In the genomic region with DNA sequence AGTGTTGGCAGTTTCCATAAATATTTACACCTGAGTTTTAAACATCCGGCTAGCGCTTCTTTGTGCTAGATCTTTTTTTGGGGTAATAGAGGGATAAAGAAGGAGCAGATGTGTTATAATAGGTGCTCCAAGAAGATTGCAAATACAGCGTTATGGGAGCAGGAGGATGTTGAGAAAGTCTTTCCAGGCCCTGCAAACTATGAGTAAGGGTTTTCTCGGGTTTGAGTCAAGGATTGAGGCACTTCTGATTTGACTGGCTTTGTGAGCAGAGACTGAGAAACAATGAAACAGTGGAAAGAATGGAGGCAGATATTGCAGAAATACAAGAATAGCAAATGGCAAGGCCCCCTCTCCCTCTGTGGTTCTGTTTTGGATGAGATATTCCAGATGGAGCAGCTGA, we compare ENCODE assay signal across 17 cellular contexts.
A peak's percentile ranks its signal among the peaks of the same experiment; 100 is the strongest.
DNase-seq lines count a peak whose midpoint lies in the region; ATAC-seq and TF ChIP-seq lines count a peak whose summit lies in the region.
"Had no signal": no experiment of that assay in that cellular context is flagged by ENCODE, and none has a peak within 500 bp of the region (broad histone marks: within the 10 kb centered on the region; RNA-seq: fewer than 3 reads in every experiment).

No MANE protein-coding gene starts in this region.

- DNase-seq in activated CD8-positive, alpha-beta T cell treated with anti-CD3 and anti-CD28 coated beads for 36 hours: no peak
- no peak for DNase-seq in activated CD8-positive, alpha-beta T cell treated with anti-CD3 and anti-CD28 coated beads, Interleukin-2, amount 10 ng/mL, durations not matched to agents 7 days and 5 days
- peak in 1 of 2 donors; percentile 8 for DNase-seq in activated naive CD4-positive, alpha-beta T cell treated with anti-CD3 and anti-CD28 coated beads, Interleukin-2, amount 50 U/mL, for 72 hours (ENCODE audit: low spot score in 2 of 2)
- DNase-seq in activated naive CD4-positive, alpha-beta T cell treated with anti-CD3 and anti-CD28 coated beads, Interleukin-2, amount 50 U/mL, for 16 hours: no peak
- no peak for DNase-seq in neuronal stem cell (ENCODE audit: low spot score)
- peak in 1 of 2 donors; percentile 9 for DNase-seq in stimulated activated naive CD8-positive, alpha-beta T cell treated with anti-CD3 and anti-CD28 coated beads, Interleukin-15, amount 100 ng/mL, for 72 hours
- DNase-seq in esophagus squamous epithelium (lab: John Stamatoyannopoulos, UW): no peak
- DNase-seq: BE2C; CD8-positive, alpha-beta T cell; COR-L47; DMS153; DMS79 treated with DMSO at 0.1 percent for 48 hours; EL; H7 had no signal

- H3K27ac Mint-ChIP-seq in activated CD8-positive, alpha-beta T cell treated with anti-CD3 and anti-CD28 coated beads for 36 hours: no peak overlapping the region
- H3K27ac Mint-ChIP-seq in activated CD8-positive, alpha-beta T cell treated with anti-CD3 and anti-CD28 coated beads, Interleukin-2, amount 10 ng/mL, durations not matched to agents 7 days and 5 days: no peak overlapping the region
- H3K27ac Mint-ChIP-seq in activated naive CD4-positive, alpha-beta T cell treated with anti-CD3 and anti-CD28 coated beads, Interleukin-2, amount 50 U/mL, for 72 hours: peak overlapping the region; percentile 30 to 83
- H3K27ac Mint-ChIP-seq in stimulated activated naive CD8-positive, alpha-beta T cell treated with anti-CD3 and anti-CD28 coated beads, Interleukin-15, amount 100 ng/mL, for 72 hours: peak overlapping the region in 1 of 2 donors; percentile 47
- H3K27ac Mint-ChIP-seq: CD8-positive, alpha-beta T cell; GM23338 had no signal

- no peak overlapping the region for H2BK12ac ChIP-seq in neuronal stem cell (ENCODE audit: low read length)

- WGBS in neuronal stem cell (ENCODE audit: extremely low coverage in 2 of 2, insufficient read length in 2 of 2, insufficient replicate concordance in 1 of 2), 2 donors: no CpG with 5 or more reads among the region's 4 CpGs
- WGBS in esophagus squamous epithelium, 2 donors: 84 to 98% methylated on average over 4 of the region's 4 CpGs

- no peaks in the 10 kb centered on the region for H3K27me3 Mint-ChIP-seq in activated CD8-positive, alpha-beta T cell treated with anti-CD3 and anti-CD28 coated beads for 36 hours
- H3K27me3 Mint-ChIP-seq in activated CD8-positive, alpha-beta T cell treated with anti-CD3 and anti-CD28 coated beads, Interleukin-2, amount 10 ng/mL, durations not matched to agents 7 days and 5 days (ENCODE audit: low read depth): peaks cover 2% of the 10 kb centered on the region
- no peaks in the 10 kb centered on the region for H3K27me3 Mint-ChIP-seq in stimulated activated naive CD8-positive, alpha-beta T cell treated with anti-CD3 and anti-CD28 coated beads, Interleukin-15, amount 100 ng/mL, for 72 hours

- H3K4ac ChIP-seq in neuronal stem cell (ENCODE audit: low read length): no peak overlapping the region

- no peak overlapping the region for H3K9ac ChIP-seq in neuronal stem cell (ENCODE audit: low read depth, low read length, poor library complexity)

- H3K4me2 ChIP-seq in neuronal stem cell (ENCODE audit: insufficient read depth, low read length, poor library complexity, severe bottlenecking): no peak overlapping the region
- H3K4me2 ChIP-seq: A549, GM23338 had no signal

- no peak overlapping the region for H2BK5ac ChIP-seq in neuronal stem cell (ENCODE audit: low read length)

- no peak overlapping the region for H3K14ac ChIP-seq in neuronal stem cell (ENCODE audit: low read length)

- H3K18ac ChIP-seq in neuronal stem cell (ENCODE audit: low read length): no peak overlapping the region

- peaks cover 0 to 6% of the 10 kb centered on the region in 2 donors for H3K4me1 ChIP-seq in neuronal stem cell (ENCODE audit: control insufficient read depth in 2 of 2, insufficient read depth in 1 of 2, low read depth in 1 of 2, low read length in 2 of 2)
- H3K4me1 ChIP-seq in esophagus squamous epithelium: peaks cover 6 to 13% (median 9%) of the 10 kb centered on the region in 3 donors
- H3K4me1 ChIP-seq: A549, BE2C had no signal

- H3K23ac ChIP-seq in neuronal stem cell (ENCODE audit: low read depth, low read length, poor library complexity): no peak overlapping the region

- H3K27me3 ChIP-seq in neuronal stem cell (ENCODE audit: control insufficient read depth in 3 of 3, insufficient read depth in 3 of 3, low read depth in 1 of 3, low read length in 3 of 3) (no peaks in the 10 kb centered on the region), esophagus squamous epithelium (no peaks in the 10 kb centered on the region)
- H3K27me3 ChIP-seq: BE2C had no signal

- H2AK5ac ChIP-seq in neuronal stem cell (ENCODE audit: low read depth, low read length): no peak overlapping the region

- H3K27ac ChIP-seq in neuronal stem cell (replicated peaks; ENCODE audit: low read length): no peak overlapping the region
- no peak overlapping the region for H3K27ac ChIP-seq in esophagus squamous epithelium
- H3K27ac ChIP-seq: A549, C4-2B had no signal

- CTCF ChIA-PET in activated CD8-positive, alpha-beta T cell treated with anti-CD3 and anti-CD28 coated beads for 36 hours (lab: Charles Lee): interaction anchor here (0.8 to 1.3 kb wide), 2 partner anchors 13 to 151 kb away, joined by 3 to 4 read pairs; no protein-coding TSS in a partner anchor
- CTCF ChIA-PET in activated CD8-positive, alpha-beta T cell treated with anti-CD3 and anti-CD28 coated beads, Interleukin-2, amount 10 ng/mL, durations not matched to agents 7 days and 5 days (lab: Charles Lee): interaction anchor here (1.1 kb wide), 1 partner anchor 14 kb away, joined by 4 read pairs; no protein-coding TSS in a partner anchor

- no peaks in the 10 kb centered on the region for H3K36me3 Mint-ChIP-seq in activated CD8-positive, alpha-beta T cell treated with anti-CD3 and anti-CD28 coated beads for 36 hours (ENCODE audit: low read depth)
- no peaks in the 10 kb centered on the region for H3K36me3 Mint-ChIP-seq in activated CD8-positive, alpha-beta T cell treated with anti-CD3 and anti-CD28 coated beads, Interleukin-2, amount 10 ng/mL, durations not matched to agents 7 days and 5 days (ENCODE audit: low read depth)
- H3K36me3 Mint-ChIP-seq in activated naive CD4-positive, alpha-beta T cell treated with anti-CD3 and anti-CD28 coated beads, Interleukin-2, amount 50 U/mL, for 72 hours: peaks cover 0 to 6% of the 10 kb centered on the region in 2 donors
- H3K36me3 Mint-ChIP-seq: CD8-positive, alpha-beta T cell had no signal

- H4K8ac ChIP-seq in neuronal stem cell (ENCODE audit: low read depth, low read length): no peak overlapping the region

- H4K91ac ChIP-seq in neuronal stem cell (ENCODE audit: low read depth, low read length, poor library complexity): no peak overlapping the region

- H3K36me3 ChIP-seq in neuronal stem cell (replicated peaks in 1 of 2; ENCODE audit: control insufficient read depth in 2 of 2, insufficient read depth in 2 of 2, low read length in 2 of 2) (no peaks in the 10 kb centered on the region), esophagus squamous epithelium (no peaks in the 10 kb centered on the region)
- H3K36me3 ChIP-seq: BE2C had no signal

- POLR2A ChIA-PET in activated CD8-positive, alpha-beta T cell treated with anti-CD3 and anti-CD28 coated beads for 36 hours (lab: Charles Lee): no interaction called here
- POLR2A ChIA-PET in activated CD8-positive, alpha-beta T cell treated with anti-CD3 and anti-CD28 coated beads, Interleukin-2, amount 10 ng/mL, durations not matched to agents 7 days and 5 days (lab: Charles Lee): no interaction called here

- peak overlapping the region; percentile 42 for H2BK120ac ChIP-seq in neuronal stem cell (ENCODE audit: low read depth, low read length)

- H3K4me3 ChIP-seq in neuronal stem cell (ENCODE audit: low read length in 2 of 2) (no peak overlapping the region), esophagus squamous epithelium (no peak overlapping the region)
- H3K4me3 ChIP-seq: A549, GM23338 had no signal

- no peaks in the 10 kb centered on the region for H3K9me3 Mint-ChIP-seq in activated CD8-positive, alpha-beta T cell treated with anti-CD3 and anti-CD28 coated beads for 36 hours
- no peaks in the 10 kb centered on the region for H3K9me3 Mint-ChIP-seq in activated CD8-positive, alpha-beta T cell treated with anti-CD3 and anti-CD28 coated beads, Interleukin-2, amount 10 ng/mL, durations not matched to agents 7 days and 5 days (ENCODE audit: insufficient read depth)
- no peaks in the 10 kb centered on the region for H3K9me3 Mint-ChIP-seq in activated naive CD4-positive, alpha-beta T cell treated with anti-CD3 and anti-CD28 coated beads, Interleukin-2, amount 50 U/mL, for 72 hours
- H3K9me3 Mint-ChIP-seq in stimulated activated naive CD8-positive, alpha-beta T cell treated with anti-CD3 and anti-CD28 coated beads, Interleukin-15, amount 100 ng/mL, for 72 hours: no peaks in the 10 kb centered on the region
- H3K9me3 Mint-ChIP-seq: CD8-positive, alpha-beta T cell; GM23338 had no signal

- no peak overlapping the region for H2BK15ac ChIP-seq in neuronal stem cell (ENCODE audit: low read length)

- H3K4me1 Mint-ChIP-seq in activated CD8-positive, alpha-beta T cell treated with anti-CD3 and anti-CD28 coated beads for 36 hours (ENCODE audit: low read depth): peaks cover 25% of the 10 kb centered on the region
- H3K4me1 Mint-ChIP-seq in activated CD8-positive, alpha-beta T cell treated with anti-CD3 and anti-CD28 coated beads, Interleukin-2, amount 10 ng/mL, durations not matched to agents 7 days and 5 days (ENCODE audit: low read depth): peaks cover 11% of the 10 kb centered on the region
- peaks cover 45% of the 10 kb centered on the region for H3K4me1 Mint-ChIP-seq in stimulated activated naive CD8-positive, alpha-beta T cell treated with anti-CD3 and anti-CD28 coated beads, Interleukin-15, amount 100 ng/mL, for 72 hours
- H3K4me1 Mint-ChIP-seq: GM23338 had no signal

- TF ChIP-seq CTCF in activated CD8-positive, alpha-beta T cell treated with anti-CD3 and anti-CD28 coated beads for 36 hours (IDR thresholded peaks at IDR 0.05): no peak
- TF ChIP-seq CTCF in esophagus squamous epithelium (IDR thresholded peaks at IDR 0.05): no peak

- peak; percentile 25 for ATAC-seq in activated CD8-positive, alpha-beta T cell treated with anti-CD3 and anti-CD28 coated beads for 36 hours
- ATAC-seq in activated CD8-positive, alpha-beta T cell treated with anti-CD3 and anti-CD28 coated beads, Interleukin-2, amount 10 ng/mL, durations not matched to agents 7 days and 5 days: no peak
- peak; percentile 45 to 86 for ATAC-seq in activated naive CD4-positive, alpha-beta T cell treated with anti-CD3 and anti-CD28 coated beads, Interleukin-2, amount 50 U/mL, for 72 hours
- peak; percentile 45 for ATAC-seq in stimulated activated naive CD8-positive, alpha-beta T cell treated with anti-CD3 and anti-CD28 coated beads, Interleukin-15, amount 100 ng/mL, for 72 hours
- ATAC-seq: A549; CD8-positive, alpha-beta T cell; GM23338 had no signal

- no peak overlapping the region for H3K4me3 Mint-ChIP-seq in activated CD8-positive, alpha-beta T cell treated with anti-CD3 and anti-CD28 coated beads for 36 hours
- H3K4me3 Mint-ChIP-seq in activated CD8-positive, alpha-beta T cell treated with anti-CD3 and anti-CD28 coated beads, Interleukin-2, amount 10 ng/mL, durations not matched to agents 7 days and 5 days: no peak overlapping the region
- H3K4me3 Mint-ChIP-seq in stimulated activated naive CD8-positive, alpha-beta T cell treated with anti-CD3 and anti-CD28 coated beads, Interleukin-15, amount 100 ng/mL, for 72 hours: no peak overlapping the region
- H3K4me3 Mint-ChIP-seq: CD8-positive, alpha-beta T cell; GM23338 had no signal

- H3K9me3 ChIP-seq in neuronal stem cell (replicated peaks in 1 of 2; ENCODE audit: control insufficient read depth in 2 of 2, insufficient read depth in 1 of 2, low read depth in 1 of 2, low read length in 2 of 2) (peaks cover 0 to 4% of the 10 kb centered on the region in 2 donors), esophagus squamous epithelium (peaks cover 0 to 10% (median 0%) of the 10 kb centered on the region in 3 donors)
- H3K9me3 ChIP-seq: A549, BE2C had no signal

- H3K79me1 ChIP-seq in neuronal stem cell (ENCODE audit: low read depth, low read length): no peaks in the 10 kb centered on the region

- intact Hi-C loops in activated CD8-positive, alpha-beta T cell treated with anti-CD3 and anti-CD28 coated beads for 36 hours (cut with micrococcal nuclease): no loop called here
- intact Hi-C loops in esophagus squamous epithelium (cut with DNase I): no loop called here

- no peak overlapping the region for H2AFZ ChIP-seq in neuronal stem cell (ENCODE audit: low read length)
- H2AFZ ChIP-seq: GM23338 had no signal

- TF ChIP-seq POLR2A in esophagus squamous epithelium (IDR thresholded peaks at IDR 0.05): no peak

Comparison
In these comparisons a context has a peak if more than half of its experiments do, and no peak if none do; other contexts are left out.
1. H3K27ac Mint-ChIP-seq: peak in activated naive CD4-positive, alpha-beta T cell treated with anti-CD3 and anti-CD28 coated beads, Interleukin-2, amount 50 U/mL, for 72 hours (2 of 2); none in activated CD8-positive, alpha-beta T cell treated with anti-CD3 and anti-CD28 coated beads for 36 hours (single experiment) and activated CD8-positive, alpha-beta T cell treated with anti-CD3 and anti-CD28 coated beads, Interleukin-2, amount 10 ng/mL, durations not matched to agents 7 days and 5 days (single experiment).